ENCODE assay signal across 15 cellular contexts in genomic region chr4:158796370-158797140, GRCh38. TPM values are rescaled to one million over a fixed set of nuclear protein-coding genes. Genes with fewer than 3 reads are reported as not detected.
DNase-seq lines count a peak whose midpoint lies in the region; ATAC-seq and TF ChIP-seq lines count a peak whose summit lies in the region.
"Had no signal": no experiment of that assay in that cellular context is flagged by ENCODE, and none has a peak within 500 bp of the region (broad histone marks: within the 10 kb centered on the region; RNA-seq: fewer than 3 reads in every experiment).

No MANE protein-coding gene starts in this region.

- H3K27me3 Mint-ChIP-seq in Calu3 (ENCODE audit: unreplicated experiment): no peaks in the 10 kb centered on the region

- TF ChIP-seq CTCF in epithelial cell of esophagus (IDR thresholded peaks at IDR 0.05; ENCODE audit: insufficient read depth, low read depth, low read length, missing control alignments): no peak
- no peak for TF ChIP-seq CTCF in OCI-LY7 (conservative IDR thresholded peaks at IDR 0.05; ENCODE audit: low read length)
- no peak for TF ChIP-seq CTCF in Calu3 (IDR thresholded peaks at IDR 0.05; ENCODE audit: unreplicated experiment)

- no peak overlapping the region for H3K27ac ChIP-seq in OCI-LY7 (ENCODE audit: low read depth, low read length, poor library complexity, severe bottlenecking)
- H3K27ac ChIP-seq: parathyroid adenoma, tibial artery had no signal

- CTCF ChIA-PET in OCI-LY7 (lab: Charles Lee; ENCODE audit: unreplicated experiment) (no interaction called here), Calu3 (lab: Charles Lee) (interaction anchor here (0.6 to 1.1 kb wide), 3 partner anchors 9 to 1379 kb away, joined by 3 to 4 read pairs (median 3); no protein-coding TSS in a partner anchor)

- DNase-seq in CD1c-positive myeloid dendritic cell (ENCODE audit: extremely low spot score) (peak; percentile 89), MG63 (peak; percentile 61), epithelial cell of esophagus (ENCODE audit: low read depth) (peak; percentile 84), posterior vena cava (ENCODE audit: low spot score) (peak; percentile 84), OCI-LY7 (ENCODE audit: low spot score) (no peak), ureter (ENCODE audit: low spot score) (no peak), Calu3 (no peak)
- DNase-seq: amniotic stem cell, Kasumi-1, NCI-H1930, NCI-H69, tibial artery had no signal

- H3K9me3 ChIP-seq in MG63 (no peaks in the 10 kb centered on the region), OCI-LY7 (ENCODE audit: low read length) (no peaks in the 10 kb centered on the region)
- H3K9me3 ChIP-seq: tibial artery had no signal

- H3K36me3 ChIP-seq in MG63: no peaks in the 10 kb centered on the region
- H3K36me3 ChIP-seq in OCI-LY7 (ENCODE audit: insufficient read depth, low read length): no peaks in the 10 kb centered on the region
- H3K36me3 ChIP-seq: tibial artery had no signal

- no peak overlapping the region for H3K4me3 Mint-ChIP-seq in Calu3 (ENCODE audit: low read depth, unreplicated experiment)

- H3K4me3 ChIP-seq in MG63: no peak overlapping the region
- H3K4me3 ChIP-seq in epithelial cell of esophagus (ENCODE audit: low read length): no peak overlapping the region
- H3K4me3 ChIP-seq in OCI-LY7 (ENCODE audit: low read depth, low read length, poor library complexity, severe bottlenecking): no peak overlapping the region
- H3K4me3 ChIP-seq: BLaER1 treated with 17β-estradiol and CSF1 and Interleukin-3, amounts not matched to agents 10 nM and 100 nM; tibial artery had no signal

- no peaks in the 10 kb centered on the region for H4K20me1 ChIP-seq in OCI-LY7 (ENCODE audit: insufficient read depth, low read length)

- no peaks in the 10 kb centered on the region for H3K9me2 ChIP-seq in OCI-LY7 (ENCODE audit: insufficient read depth, low read length)

- no peak overlapping the region for H3K4me2 ChIP-seq in OCI-LY7 (ENCODE audit: low read length)

- H3K36me3 Mint-ChIP-seq in Calu3 (ENCODE audit: insufficient read depth, unreplicated experiment): peaks cover 5% of the 10 kb centered on the region

- H2AFZ ChIP-seq in OCI-LY7 (ENCODE audit: low read length): no peak overlapping the region
- H2AFZ ChIP-seq: parathyroid adenoma had no signal

- intact Hi-C loops in posterior vena cava (cut with DNase I) (no loop called here), OCI-LY7 (cut with micrococcal nuclease; ENCODE audit: unreplicated experiment) (no loop called here), Calu3 (cut with micrococcal nuclease; ENCODE audit: unreplicated experiment) (no loop called here)

- no peaks in the 10 kb centered on the region for H3K79me2 ChIP-seq in OCI-LY7 (ENCODE audit: insufficient read depth, low read depth, low read length)

- no peaks in the 10 kb centered on the region for H3K27me3 ChIP-seq in MG63
- H3K27me3 ChIP-seq: BLaER1 treated with 17β-estradiol and CSF1 and Interleukin-3, amounts not matched to agents 10 nM and 100 nM; tibial artery had no signal

- BruUV-seq in OCI-LY7 (replicated peaks; lab: Mats Ljungman, UMichigan): no TSS peak
- BruUV-seq in Calu3 (replicated peaks; lab: Mats Ljungman, UMichigan): no TSS peak

- POLR2A ChIA-PET in OCI-LY7 (lab: Charles Lee): no interaction called here

- no peak for ATAC-seq in GM21619 (IDR thresholded peaks at IDR 0.05; ENCODE audit: unreplicated experiment)

- H3K27ac Mint-ChIP-seq in Calu3 (ENCODE audit: unreplicated experiment): no peak overlapping the region

- no peaks in the 10 kb centered on the region for H3K4me1 ChIP-seq in OCI-LY7 (ENCODE audit: insufficient read depth, low read length, poor library complexity, severe bottlenecking)

- H3K9me3 Mint-ChIP-seq in Calu3 (ENCODE audit: low read depth, unreplicated experiment): no peaks in the 10 kb centered on the region

- peaks cover 48% of the 10 kb centered on the region for H3K4me1 Mint-ChIP-seq in Calu3 (ENCODE audit: low read depth, unreplicated experiment)

RNA-seq across cellular contexts. Expression of gene FNIP2, which starts 27.7 kb away (rescaled TPM):
- total RNA-seq in MG63 (2014; rRNA removed; shearing (Covaris generic); ENCODE audit: low replicate concordance): 7.7 and 11.1 TPM in 2 replicates
- total RNA-seq in posterior vena cava (10 to 100 TPM; 37.9 to 93.0 TPM), OCI-LY7 (2022) (1.0 and 1.2 TPM in 2 replicates), ureter (45.6 TPM), Calu3 (2022) (35.3 and 38.7 TPM in 2 replicates)
- 0.09 and 0.15 TPM in 2 replicates for total RNA-seq in OCI-LY7 (2014; rRNA removed; shearing (Covaris generic))

Comparison
In these comparisons a context has a peak if more than half of its experiments do, and no peak if none do; other contexts are left out.
1. DNase-seq: peak in CD1c-positive myeloid dendritic cell (single experiment), MG63 (single experiment), epithelial cell of esophagus (single experiment) and posterior vena cava (single experiment); none in OCI-LY7 (single experiment), ureter (single experiment) and Calu3 (single experiment).